Comparison of ENCODE assay signal across 10 cellular contexts in genomic region chr16:89408315-89408714, GRCh38.
DNase-seq lines count a peak whose midpoint lies in the region; ATAC-seq and TF ChIP-seq lines count a peak whose summit lies in the region.
"Had no signal": no experiment of that assay in that cellular context is flagged by ENCODE, and none has a peak within 500 bp of the region (broad histone marks: within the 10 kb centered on the region; RNA-seq: fewer than 3 reads in every experiment).

No MANE protein-coding gene starts in this region.

- H3K9me3 Mint-ChIP-seq in CD4-positive, CD25-positive, alpha-beta regulatory T cell, result no peaks in the 10 kb centered on the region
- H3K9me3 Mint-ChIP-seq in T-cell (no peaks in the 10 kb centered on the region), endothelial cell (ENCODE audit: unreplicated experiment) (no peaks in the 10 kb centered on the region), nephron progenitor cell (no peaks in the 10 kb centered on the region)

- CTCF ChIA-PET in T-cell (lab: Charles Lee), result interaction anchor here in 1 of 2 donors (1.1 to 1.3 kb wide), 3 partner anchors 14 to 48 kb away, joined by 5 to 8 read pairs (median 5); no protein-coding TSS in a partner anchor
- CTCF ChIA-PET in GM10248 (lab: Yijun Ruan, JAX), result interaction anchor here (1.0 to 1.7 kb wide), 3 partner anchors 10 to 100 kb away, joined by 3 to 4 read pairs (median 4); partner anchors contain the start of gene SPG7

- POLR2A ChIA-PET in T-cell (lab: Charles Lee) (interaction anchor here (0.5 to 0.7 kb wide), 3 partner anchors 30 to 75 kb away, joined by 3 to 9 read pairs (median 8); no protein-coding TSS in a partner anchor), GM10248 (lab: Yijun Ruan, JAX) (no interaction called here)

- H3K36me3 Mint-ChIP-seq in CD4-positive, CD25-positive, alpha-beta regulatory T cell, result no peaks in the 10 kb centered on the region
- H3K36me3 Mint-ChIP-seq in T-cell, result no peaks in the 10 kb centered on the region
- H3K36me3 Mint-ChIP-seq in endothelial cell (ENCODE audit: low read depth, unreplicated experiment), result no peaks in the 10 kb centered on the region
- H3K36me3 Mint-ChIP-seq in nephron progenitor cell (ENCODE audit: low read depth), result no peaks in the 10 kb centered on the region

- peak overlapping the region; percentile 90 to 96 (median 95) for H3K27ac Mint-ChIP-seq in CD4-positive, CD25-positive, alpha-beta regulatory T cell
- H3K27ac Mint-ChIP-seq in T-cell (peak overlapping the region; percentile 76 to 87), endothelial cell (ENCODE audit: unreplicated experiment) (peak overlapping the region; percentile 91), nephron progenitor cell (peak overlapping the region; percentile 97)

- H3K4me1 ChIP-seq in CD4-positive, CD25-positive, alpha-beta regulatory T cell (ENCODE audit: control insufficient read depth, insufficient read depth, low read length, poor library complexity, severe bottlenecking), result peaks cover 99% of the 10 kb centered on the region
- H3K4me1 ChIP-seq in SJCRH30, result peaks cover 37% of the 10 kb centered on the region

- no peak for DNase-seq in CD4-positive, CD25-positive, alpha-beta regulatory T cell
- DNase-seq in T-cell (no peak), endothelial cell (ENCODE audit: low spot score) (no peak), nephron progenitor cell (no peak), SJCRH30 (no peak), GM10248 (ENCODE audit: extremely low spot score) (no peak)
- DNase-seq: KG1; stimulated activated CD4-positive, alpha-beta T cell treated with anti-CD3 and anti-CD28 coated beads, Interleukin-1b, Interleukin-23, amount 100 ng/mL, for 48 hours had no signal

- H3K36me3 ChIP-seq in CD4-positive, CD25-positive, alpha-beta regulatory T cell (ENCODE audit: control insufficient read depth, insufficient read depth, low read length), result no peaks in the 10 kb centered on the region
- H3K36me3 ChIP-seq in SJCRH30, result no peaks in the 10 kb centered on the region; the same call in 1 of the 2 replicates

- H3K27ac ChIP-seq in CD4-positive, CD25-positive, alpha-beta regulatory T cell (ENCODE audit: insufficient read depth, low read length, poor library complexity, severe bottlenecking), result peak overlapping the region; percentile 91
- no peak overlapping the region for H3K27ac ChIP-seq in SJCRH30

- no peaks in the 10 kb centered on the region for H3K27me3 ChIP-seq in CD4-positive, CD25-positive, alpha-beta regulatory T cell (ENCODE audit: control insufficient read depth, insufficient read depth, low read length)
- H3K27me3 ChIP-seq in SJCRH30, result no peaks in the 10 kb centered on the region

- peak overlapping the region; percentile 82 to 89 (median 84) for H3K4me3 Mint-ChIP-seq in CD4-positive, CD25-positive, alpha-beta regulatory T cell
- H3K4me3 Mint-ChIP-seq in T-cell (peak overlapping the region; percentile 55 to 77 (median 59)), endothelial cell (ENCODE audit: unreplicated experiment) (peak overlapping the region; percentile 59), nephron progenitor cell (no peak overlapping the region)

- no peaks in the 10 kb centered on the region for H3K9me3 ChIP-seq in CD4-positive, CD25-positive, alpha-beta regulatory T cell (ENCODE audit: control insufficient read depth in 2 of 2, low read length in 2 of 2)
- H3K9me3 ChIP-seq in SJCRH30 (replicated peaks), result no peaks in the 10 kb centered on the region

- TF ChIP-seq CTCF in endothelial cell (IDR thresholded peaks at IDR 0.05; ENCODE audit: unreplicated experiment) (no peak), nephron progenitor cell (IDR thresholded peaks at IDR 0.05) (no peak), GM10248 (IDR thresholded peaks at IDR 0.05; ENCODE audit: control extremely low read depth, extremely low read depth, low read depth, missing control alignments) (no peak)

- peak overlapping the region; percentile 26 for H3K4me3 ChIP-seq in CD4-positive, CD25-positive, alpha-beta regulatory T cell (ENCODE audit: low read depth, low read length)
- no peak overlapping the region for H3K4me3 ChIP-seq in SJCRH30

- peaks cover 39 to 93% (median 71%) of the 10 kb centered on the region in 4 donors for H3K4me1 Mint-ChIP-seq in CD4-positive, CD25-positive, alpha-beta regulatory T cell
- H3K4me1 Mint-ChIP-seq in T-cell (peaks cover 85 to 93% (median 91%) of the 10 kb centered on the region in 3 donors), endothelial cell (ENCODE audit: unreplicated experiment) (peaks cover 82% of the 10 kb centered on the region), nephron progenitor cell (peaks cover 91% of the 10 kb centered on the region)

- H3K27me3 Mint-ChIP-seq in CD4-positive, CD25-positive, alpha-beta regulatory T cell, result no peaks in the 10 kb centered on the region
- H3K27me3 Mint-ChIP-seq in T-cell (no peaks in the 10 kb centered on the region), endothelial cell (ENCODE audit: unreplicated experiment) (peaks cover 28% of the 10 kb centered on the region), nephron progenitor cell (ENCODE audit: low read depth, poor library complexity) (peaks cover 9% of the 10 kb centered on the region)

- ATAC-seq in CD4-positive, CD25-positive, alpha-beta regulatory T cell (ENCODE audit: low read depth in 2 of 2), result no peak
- no peak for ATAC-seq in T-cell (replicated peaks in 1 of 4)
- ATAC-seq in HG03469 (IDR thresholded peaks at IDR 0.05; ENCODE audit: unreplicated experiment), result no peak
- no peak for ATAC-seq in HG02798 (IDR thresholded peaks at IDR 0.05; ENCODE audit: poor library complexity, unreplicated experiment)
